7 cellular contexts compared by ENCODE assay signal in the genomic region with DNA sequence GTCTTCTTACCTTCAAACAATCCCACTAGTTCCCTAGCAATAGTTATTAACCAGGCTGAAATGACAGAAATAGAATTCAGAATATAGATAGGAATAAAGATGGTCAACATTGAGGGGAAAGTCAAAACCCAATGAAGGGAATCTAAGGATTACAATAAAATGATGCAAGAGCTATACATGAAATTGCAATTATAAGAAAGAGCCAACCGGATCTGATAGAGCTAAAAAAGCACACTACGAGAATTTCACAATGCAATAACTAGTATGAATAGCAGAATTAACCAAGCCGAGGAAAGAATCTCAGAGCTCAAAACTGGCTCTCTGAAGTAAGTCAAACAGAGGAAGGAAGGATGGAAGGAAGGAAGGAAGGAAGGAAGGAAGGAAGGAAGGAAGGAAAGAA.
"Had no signal": no experiment of that assay in that cellular context is flagged by ENCODE, and none has a peak within 500 bp of the region (broad histone marks: within the 10 kb centered on the region; RNA-seq: fewer than 3 reads in every experiment).

No MANE protein-coding gene starts in this region.

- H3K4me3 ChIP-seq: GM23248 had no signal

- H3K9me3 Mint-ChIP-seq: H9 had no signal

- H3K27ac ChIP-seq: GM23248 had no signal

- H3K4me3 Mint-ChIP-seq: H9 had no signal

- FAIRE-seq: H54, HTR-8/SVneo had no signal

- DNase-seq: GM23248, GOT3, H9, HCEC 1CT, IMR-90 had no signal

- H3K9ac ChIP-seq: GM23248 had no signal

- H3K27ac Mint-ChIP-seq: H9 had no signal

- H2AFZ ChIP-seq: GM23248 had no signal
